17 cellular contexts compared by ENCODE assay signal in the genomic region with DNA sequence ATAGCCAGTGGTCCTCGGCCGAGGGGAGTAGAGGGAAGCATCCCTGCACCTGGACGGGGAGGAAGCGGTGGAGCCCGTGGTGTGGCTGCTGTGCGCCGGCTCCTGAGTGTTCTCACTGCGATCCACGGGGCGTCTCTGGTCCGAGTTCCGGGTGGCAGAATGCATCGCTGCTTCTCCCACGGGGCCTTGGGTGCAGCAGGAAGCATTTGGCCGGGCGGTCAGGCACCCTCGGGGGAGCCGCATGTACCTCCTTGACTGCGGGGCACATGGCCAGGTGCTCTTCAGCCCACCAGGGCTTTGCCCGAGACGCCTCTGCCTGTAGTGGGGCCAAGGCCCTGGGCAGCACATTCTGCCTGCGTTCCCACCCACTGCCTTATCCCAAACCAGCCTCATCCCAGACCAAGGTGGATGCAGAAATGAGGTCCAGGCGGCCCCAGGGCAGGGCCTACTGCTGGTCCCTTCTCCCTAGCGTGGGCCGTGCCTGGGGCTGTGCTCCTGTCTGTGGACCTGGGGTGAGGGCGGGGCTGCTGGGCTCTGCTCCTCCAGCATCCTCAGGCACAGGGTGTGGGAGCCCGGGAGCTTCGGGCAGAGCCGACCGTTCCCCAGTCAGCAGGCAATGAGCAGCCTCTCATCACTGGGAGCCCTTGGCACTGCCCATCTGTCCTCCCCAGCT. TPM values are rescaled to one million over a fixed set of nuclear protein-coding genes. Genes with fewer than 3 reads are reported as not detected.
DNase-seq lines count a peak whose midpoint lies in the region; ATAC-seq and TF ChIP-seq lines count a peak whose summit lies in the region.
"Had no signal": no experiment of that assay in that cellular context is flagged by ENCODE, and none has a peak within 500 bp of the region (broad histone marks: within the 10 kb centered on the region; RNA-seq: fewer than 3 reads in every experiment).

No MANE protein-coding gene starts in this region.

- DNase-seq in WERI-Rb-1 = peak; percentile 11
- DNase-seq in left cardiac atrium = peak; percentile 17
- peak in 6 of 10 donors; percentile 4 to 81 (median 41) for DNase-seq in posterior cingulate gyrus
- DNase-seq in AG08396 (ENCODE audit: low spot score) = no peak
- DNase-seq in GM20000 (ENCODE audit: low spot score) = no peak
- DNase-seq in NCI-H1436 (lab: John Stamatoyannopoulos, UW) = no peak
- DNase-seq: GOT3, KBM-7, NCI-H226, NCI-H526 treated with DMSO at 0.1 percent for 48 hours, OCI-M1, RPMI8226 had no signal

- peaks cover 15% of the 10 kb centered on the region; the same call in 1 of the 2 replicates for H4K20me1 ChIP-seq in BLaER1

- H3K27ac ChIP-seq in BLaER1 (no peak overlapping the region), WERI-Rb-1 (no peak overlapping the region)
- H3K27ac ChIP-seq: HL-60 had no signal

- H3K4me3 ChIP-seq in BLaER1 (no peak overlapping the region), WERI-Rb-1 (ENCODE audit: low read depth, low read length) (no peak overlapping the region)

- TF ChIP-seq CTCF in WERI-Rb-1 (IDR thresholded peaks at IDR 0.05; ENCODE audit: low read depth, low read length) = no peak
- TF ChIP-seq CTCF in GM20000 (IDR thresholded peaks at IDR 0.05; ENCODE audit: extremely low read depth, missing control alignments) = no peak

- ATAC-seq in left cardiac atrium = no peak
- no peak for ATAC-seq in activated CD4-positive, CD25-positive, alpha-beta regulatory T cell treated with anti-CD3 and anti-CD28 coated beads, Interleukin-2, amount 50 U/mL, for 24 hours

- peak overlapping the region; percentile 88 for H3K4me2 ChIP-seq in BLaER1

- peaks cover 3% of the 10 kb centered on the region; the same call in 1 of the 2 replicates for H3K9me3 ChIP-seq in BLaER1
- no peaks in the 10 kb centered on the region for H3K9me3 ChIP-seq in WERI-Rb-1 (ENCODE audit: severe bottlenecking)

- H3K9ac ChIP-seq in BLaER1 = no peak overlapping the region

- peaks cover 40% of the 10 kb centered on the region for H3K4me1 ChIP-seq in BLaER1

- H3K27me3 ChIP-seq in BLaER1 (no peaks in the 10 kb centered on the region), WERI-Rb-1 (ENCODE audit: insufficient read depth, low read depth, severe bottlenecking) (no peaks in the 10 kb centered on the region)

- intact Hi-C loops in left cardiac atrium (cut with DNase I) (no loop called here), posterior cingulate gyrus (cut with DNase I) (no loop called here)

- H3K36me3 ChIP-seq in BLaER1 (0 out of 2 replicates have a peak, but pooled peaks cover 2% of the 10 kb centered on the region), WERI-Rb-1 (peaks cover 3% of the 10 kb centered on the region)

RNA-seq across cellular contexts. Expression of a gene that starts 27.5 kb away (rescaled TPM):
- total RNA-seq in left cardiac atrium = not detected
- total RNA-seq: B cell, Daoy had no signal

RNA-seq across cellular contexts. Expression of a gene that starts 31.7 kb away (rescaled TPM):
- 1 to 10 TPM; 7.9 to 8.4 TPM for total RNA-seq in left cardiac atrium

Comparison
In these comparisons a context has a peak if more than half of its experiments do, and no peak if none do; other contexts are left out.
1. DNase-seq: peak in WERI-Rb-1 (single experiment), left cardiac atrium (single experiment) and posterior cingulate gyrus (6 of 10); none in AG08396 (single experiment), GM20000 (single experiment) and NCI-H1436 (single experiment).